In genomic region chr11:57566035-57566504, GRCh38 we compare ENCODE assay signal across 9 cellular contexts. TPM values are rescaled to one million over a fixed set of nuclear protein-coding genes. Genes with fewer than 3 reads are reported as not detected.
DNase-seq lines count a peak whose midpoint lies in the region; ATAC-seq and TF ChIP-seq lines count a peak whose summit lies in the region.
"Had no signal": no experiment of that assay in that cellular context is flagged by ENCODE, and none has a peak within 500 bp of the region (broad histone marks: within the 10 kb centered on the region; RNA-seq: fewer than 3 reads in every experiment).

No MANE protein-coding gene starts in this region.

- no peaks in the 10 kb centered on the region for H3K27me3 Mint-ChIP-seq in IgD-negative memory B cell
- H3K27me3 Mint-ChIP-seq in WTC11 (ENCODE audit: low read depth): peaks cover 4% of the 10 kb centered on the region; the same call in 1 of the 2 replicates
- no peaks in the 10 kb centered on the region for H3K27me3 Mint-ChIP-seq in nephron (ENCODE audit: low read depth)

- peak overlapping the region; percentile 70 to 97 (median 90) for H3K4me3 ChIP-seq in esophagus muscularis mucosa

- no peaks in the 10 kb centered on the region for H3K9me3 ChIP-seq in esophagus muscularis mucosa

- H3K27ac Mint-ChIP-seq in IgD-negative memory B cell (peak overlapping the region; percentile 93 to 95 (median 94)), WTC11 (no peak overlapping the region), nephron (peak overlapping the region; percentile 69 to 78 (median 73))

- POLR2A ChIA-PET in WTC11 (lab: Charles Lee): no interaction called here

- intact Hi-C loops in esophagus muscularis mucosa (cut with DNase I): loop anchor here (10.0 kb wide), 1 partner anchor 229 kb away; no protein-coding TSS in a partner anchor

- H3K4me1 ChIP-seq in esophagus muscularis mucosa: peaks cover 17 to 50% (median 37%) of the 10 kb centered on the region in 4 donors

- TF ChIP-seq EP300 in esophagus muscularis mucosa (IDR thresholded peaks at IDR 0.05): no peak

- DNase-seq in NCI-H345 (lab: John Stamatoyannopoulos, UW) (peak; percentile 2), NCI-H345 treated with DMSO at 0.1 percent for 48 hours (lab: John Stamatoyannopoulos, UW; ENCODE audit: unreplicated experiment) (no peak), WTC11 (ENCODE audit: low spot score) (no peak), esophagus muscularis mucosa (ENCODE audit: extremely low spot score) (no peak), cortex of kidney (lab: John Stamatoyannopoulos, UW) (no peak)

- peaks cover 0 to 2% (median 0%) of the 10 kb centered on the region in 4 donors for H3K36me3 ChIP-seq in esophagus muscularis mucosa

- H3K27ac ChIP-seq in esophagus muscularis mucosa (replicated peaks in 1 of 4): peak overlapping the region; percentile 82 to 89 (median 85)
- H3K27ac ChIP-seq: C4-2B had no signal

- no peaks in the 10 kb centered on the region for H3K36me3 Mint-ChIP-seq in IgD-negative memory B cell
- H3K36me3 Mint-ChIP-seq in WTC11: no peaks in the 10 kb centered on the region
- H3K36me3 Mint-ChIP-seq in nephron (ENCODE audit: low read depth): peaks cover 5% of the 10 kb centered on the region

- H3K27me3 ChIP-seq in esophagus muscularis mucosa: no peaks in the 10 kb centered on the region

- peak; percentile 70 for ATAC-seq in GM21717 (IDR thresholded peaks at IDR 0.05; ENCODE audit: unreplicated experiment)
- ATAC-seq in WTC11: no peak

- peak overlapping the region; percentile 95 to 99 (median 97) for H3K4me3 Mint-ChIP-seq in IgD-negative memory B cell
- H3K4me3 Mint-ChIP-seq in WTC11: peak overlapping the region; percentile 52
- H3K4me3 Mint-ChIP-seq in nephron: peak overlapping the region; percentile 72 to 92 (median 91)

- CTCF ChIA-PET in WTC11 (lab: Charles Lee): interaction anchor here (0.6 to 2.3 kb wide), 4 partner anchors 73 to 231 kb away, joined by 3 to 7 read pairs (median 4); partner anchors contain the start of gene SSRP1

- TF ChIP-seq CTCF in WTC11 (IDR thresholded peaks at IDR 0.05): no peak
- TF ChIP-seq CTCF in esophagus muscularis mucosa (IDR thresholded peaks at IDR 0.05): no peak
- no peak for TF ChIP-seq CTCF in nephron (IDR thresholded peaks at IDR 0.05; ENCODE audit: unreplicated experiment in 3 of 3)

- 38% methylated on average over 3 of the region's 3 CpGs for WGBS in esophagus muscularis mucosa

- H3K4me1 Mint-ChIP-seq in IgD-negative memory B cell (peaks cover 24 to 33% (median 31%) of the 10 kb centered on the region in 3 donors), WTC11 (peaks cover 31% of the 10 kb centered on the region), nephron (peaks cover 29% of the 10 kb centered on the region)

- TF ChIP-seq POLR2A in esophagus muscularis mucosa (IDR thresholded peaks at IDR 0.05; ENCODE audit: low read depth): no peak

- no peaks in the 10 kb centered on the region for H3K9me3 Mint-ChIP-seq in IgD-negative memory B cell
- H3K9me3 Mint-ChIP-seq in WTC11: no peaks in the 10 kb centered on the region
- no peaks in the 10 kb centered on the region for H3K9me3 Mint-ChIP-seq in nephron

TF ChIP-seq in WTC11, 78 proteins besides CTCF, POLR2A, EP300 and RAD21:
- no peak for TF ChIP-seq FOXP1 (CRISPR knock-in tag; IDR thresholded peaks at IDR 0.05; ENCODE audit: borderline replicate concordance)
- TF ChIP-seq SOX15 (CRISPR knock-in tag; IDR thresholded peaks at IDR 0.05): no peak

RNA-seq across cellular contexts. Expression of gene UBE2L6, which starts 1.4 kb away (rescaled TPM):
- 208 TPM for polyA plus RNA-seq in IgD-negative memory B cell
- 38.8 to 48.5 TPM (median 47.4 TPM) in 3 replicates for total RNA-seq in WTC11 (2021)
- total RNA-seq in esophagus muscularis mucosa: 10 to 100 TPM; 15.8 to 40.3 (median 32.8) TPM

RNA-seq across cellular contexts. Expression of gene SMTNL1, which starts 28.7 kb away (rescaled TPM):
- polyA plus RNA-seq in IgD-negative memory B cell: 0.14 TPM
- total RNA-seq in WTC11 (2021) (0.26 to 0.39 TPM (median 0.34 TPM) in 3 replicates), esophagus muscularis mucosa (not detected)

RNA-seq across cellular contexts. Expression of gene SERPING1, which starts 31.4 kb away (rescaled TPM):
- polyA plus RNA-seq in IgD-negative memory B cell: 0.23 TPM
- 49.1 to 51.8 TPM (median 50.2 TPM) in 3 replicates for total RNA-seq in WTC11 (2021)
- total RNA-seq in esophagus muscularis mucosa: 100 to 1,000 TPM; 290 to 585 (median 569) TPM

RNA-seq across cellular contexts. Expression of gene TIMM10, which starts 35.5 kb away (rescaled TPM):
- 63.5 TPM for polyA plus RNA-seq in IgD-negative memory B cell
- total RNA-seq in WTC11 (2021) (63.5 to 92.8 TPM (median 68.4 TPM) in 3 replicates), esophagus muscularis mucosa (10 to 100 TPM; 41.9 to 49.1 (median 43.1) TPM)

RNA-seq across cellular contexts. Expression of gene SLC43A1, which starts 50.6 kb away (rescaled TPM):
- 7.2 TPM for polyA plus RNA-seq in IgD-negative memory B cell
- total RNA-seq in WTC11 (2021) (20.5 to 27.1 TPM (median 21.5 TPM) in 3 replicates), esophagus muscularis mucosa (10 to 100 TPM; 17.7 to 33.2 (median 23.5) TPM)
